ENCODE assay signal across 11 cellular contexts in the genomic region with DNA sequence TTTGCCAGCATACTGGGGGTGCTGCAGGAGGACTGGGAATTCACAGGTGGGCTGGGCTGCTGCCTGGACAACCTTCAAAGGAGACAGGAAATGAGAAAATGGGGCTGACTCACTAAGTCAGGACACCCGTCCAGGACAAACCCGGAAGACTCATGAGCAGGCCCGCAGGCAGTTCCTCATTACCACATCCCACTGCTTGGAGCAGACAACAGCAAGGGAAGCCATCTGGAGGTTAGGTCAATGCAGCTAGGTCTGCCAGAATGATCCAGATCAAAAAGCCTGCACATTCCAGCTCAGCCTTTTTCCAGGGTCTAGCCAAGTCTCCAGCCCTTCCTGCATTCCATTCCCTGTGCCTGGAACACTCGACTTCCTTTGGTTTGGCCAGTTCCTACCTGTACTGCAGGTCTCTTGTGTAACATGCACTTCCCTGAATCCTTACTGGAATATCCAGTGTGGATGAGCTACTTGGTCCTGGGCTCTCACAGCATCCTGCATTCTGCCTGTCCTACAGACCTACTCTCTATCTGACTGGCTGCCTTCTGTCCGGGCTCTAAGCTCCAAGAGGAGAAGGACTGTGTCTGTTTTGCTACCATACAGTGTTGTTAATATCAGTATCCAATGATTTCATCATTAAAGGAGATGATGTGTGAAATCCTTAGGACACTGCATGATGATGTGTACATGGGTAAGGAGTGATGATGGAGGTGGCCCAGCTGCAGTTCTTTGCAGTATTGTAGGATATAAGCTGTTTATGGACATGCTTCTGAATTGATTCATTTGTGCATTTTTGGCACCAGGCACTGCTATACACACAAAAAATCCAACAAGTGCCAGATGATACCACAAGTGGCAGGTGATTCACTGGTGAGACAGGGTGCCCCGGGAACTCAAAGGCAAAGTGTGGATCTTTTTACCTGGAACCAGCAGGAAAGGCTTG.
DNase-seq lines count a peak whose midpoint lies in the region; ATAC-seq and TF ChIP-seq lines count a peak whose summit lies in the region.
"Had no signal": no experiment of that assay in that cellular context is flagged by ENCODE, and none has a peak within 500 bp of the region (broad histone marks: within the 10 kb centered on the region; RNA-seq: fewer than 3 reads in every experiment).

No MANE protein-coding gene starts in this region.

- DNase-seq in Ammon's horn (ENCODE audit: low spot score) (peak; percentile 13), M059J (ENCODE audit: low read depth) (peak; percentile 95), breast epithelium (ENCODE audit: low spot score in 2 of 2) (peak in 1 of 2 donors; percentile 91), left kidney (ENCODE audit: low read depth, low spot score) (peak; percentile 42), DMS79 treated with DMSO at 0.1 percent for 48 hours (lab: John Stamatoyannopoulos, UW) (no peak), 8988T (no peak)
- DNase-seq: activated CD4-positive, alpha-beta T cell treated with anti-CD3 and anti-CD28 coated beads for 48 hours; left colon; testis had no signal

- TF ChIP-seq POLR2A in breast epithelium (IDR thresholded peaks at IDR 0.05): no peak

- ATAC-seq in HG03196 (IDR thresholded peaks at IDR 0.05; ENCODE audit: unreplicated experiment) (no peak), GM19351 (IDR thresholded peaks at IDR 0.05; ENCODE audit: unreplicated experiment) (no peak)
- ATAC-seq: left colon had no signal

- H3K36me3 ChIP-seq in breast epithelium: no peaks in the 10 kb centered on the region

- TF ChIP-seq CTCF in breast epithelium (IDR thresholded peaks at IDR 0.05): no peak

- H3K27ac ChIP-seq in breast epithelium: peak overlapping the region; percentile 42 to 48
- H3K27ac ChIP-seq: testis had no signal

- H3K4me1 ChIP-seq in breast epithelium: peaks cover 0 to 9% of the 10 kb centered on the region in 2 donors
- H3K4me1 ChIP-seq: testis had no signal

- no peak overlapping the region for H3K4me3 ChIP-seq in breast epithelium
- H3K4me3 ChIP-seq: testis had no signal

- intact Hi-C loops in breast epithelium (cut with DNase I; ENCODE audit: low total_unique reads): no loop called here

- no peaks in the 10 kb centered on the region for H3K9me3 ChIP-seq in breast epithelium
- H3K9me3 ChIP-seq: testis had no signal

- no peaks in the 10 kb centered on the region for H3K27me3 ChIP-seq in breast epithelium
- H3K27me3 ChIP-seq: testis had no signal

Comparison
In these comparisons a context has a peak if more than half of its experiments do, and no peak if none do; other contexts are left out.
1. DNase-seq: peak in Ammon's horn (single experiment), M059J (single experiment) and left kidney (single experiment); none in DMS79 treated with DMSO at 0.1 percent for 48 hours (single experiment) and 8988T (single experiment).